Comparison of ENCODE assay signal across 8 cellular contexts in the genomic region with DNA sequence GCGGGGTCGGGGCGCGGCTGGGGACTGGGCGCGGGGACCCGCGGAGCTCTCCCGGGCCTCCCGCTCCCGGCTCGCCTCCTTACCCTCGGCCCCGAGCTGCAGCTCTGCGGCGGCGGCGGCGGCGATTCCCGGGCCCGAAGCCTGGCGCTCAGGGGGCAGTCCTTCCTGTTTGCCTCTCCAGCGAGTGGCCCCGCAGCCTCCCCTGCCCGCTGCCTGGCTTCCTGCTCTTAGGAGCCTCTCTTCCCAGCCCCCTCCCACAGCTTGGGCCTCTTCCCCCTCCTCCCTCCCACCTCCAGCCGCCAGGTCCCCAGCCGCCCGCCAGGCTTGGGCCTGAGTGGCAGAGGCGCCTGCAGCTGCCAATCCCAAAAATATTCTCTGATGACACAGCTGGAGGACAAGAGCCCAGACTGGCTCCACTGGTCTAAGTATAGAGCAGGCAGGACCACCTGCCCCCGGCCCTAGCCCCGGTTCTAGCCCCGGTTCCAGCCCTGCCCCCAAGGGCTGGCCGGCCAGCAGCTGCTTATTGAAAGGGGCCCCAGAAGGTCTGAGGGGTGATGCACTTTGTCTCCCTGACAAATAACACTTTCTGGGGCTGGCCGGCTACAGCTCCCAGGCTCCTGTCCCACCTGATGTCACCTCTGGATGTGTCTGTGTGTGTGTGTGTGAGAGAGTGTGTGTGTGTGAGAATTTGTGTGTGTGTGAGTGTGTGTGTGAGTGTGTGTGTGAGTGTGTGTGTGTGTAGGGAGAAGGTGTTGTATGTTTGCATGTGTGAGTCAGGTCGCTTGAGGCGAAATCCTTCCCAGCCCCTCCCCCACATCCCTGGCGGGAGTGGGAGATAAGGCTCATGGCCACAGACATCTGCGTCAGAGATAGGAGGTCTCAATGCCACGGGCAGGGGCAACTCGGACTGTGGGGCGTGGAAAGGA. TPM values are rescaled to one million over a fixed set of nuclear protein-coding genes. Genes with fewer than 3 reads are reported as not detected.
DNase-seq lines count a peak whose midpoint lies in the region; ATAC-seq and TF ChIP-seq lines count a peak whose summit lies in the region.

Gene OBSL1 (minus strand): TSS at position 229 of the 926 bp plus-strand sequence. CDS start 307 bp downstream, outside the sequence.

- H3K36me3 ChIP-seq in esophagus (ENCODE audit: control insufficient read depth in 2 of 2, insufficient read depth in 2 of 2, low read length in 1 of 2) = no peaks in the 10 kb centered on the region
- H3K36me3 ChIP-seq in tibial artery = peaks cover 0 to 16% (median 0%) of the 10 kb centered on the region in 3 donors

- ATAC-seq in HG02852 (IDR thresholded peaks at IDR 0.05; ENCODE audit: unreplicated experiment) = no peak

- H3K4me3 ChIP-seq in esophagus (ENCODE audit: low read depth in 1 of 2, low read length in 2 of 2) (peak within 1 kb of the TSS; percentile 50 to 65), tibial artery (peak within 1 kb of the TSS; percentile 62 to 70)

- H3K27me3 ChIP-seq in esophagus (ENCODE audit: control insufficient read depth in 1 of 2, insufficient read depth in 2 of 2, low read length in 2 of 2) (no peaks in the 10 kb centered on the region), tibial artery (peaks cover 0 to 14% of the 10 kb centered on the region in 2 donors)

- peak within 1 kb of the TSS; percentile 35 to 40 for H3K27ac ChIP-seq in esophagus (ENCODE audit: low read depth in 2 of 2, low read length in 1 of 2)
- peak within 1 kb of the TSS; percentile 86 to 87 for H3K27ac ChIP-seq in tibial artery

- DNase-seq in DMS153 (lab: John Stamatoyannopoulos, UW) = peak; percentile 77
- DNase-seq in NCI-H1048 (lab: John Stamatoyannopoulos, UW) = peak; percentile 41
- peak; percentile 75 for DNase-seq in SW480 (ENCODE audit: low spot score)
- DNase-seq in mesenteric fat pad (ENCODE audit: low spot score) = no peak
- peak; percentile 55 to 87 for DNase-seq in tibial artery
- DNase-seq in HPDE6-E6E7 (ENCODE audit: extremely low spot score) = no peak

- 8 to 13% methylated on average over 20 to 42 of the region's 42 CpGs for WGBS in esophagus, 2 donors

- TF ChIP-seq CTCF in tibial artery (IDR thresholded peaks at IDR 0.05) = no peak

- intact Hi-C loops in tibial artery (cut with DNase I; ENCODE audit: low total_unique reads) = no loop called here

- H3K9me3 ChIP-seq in esophagus (ENCODE audit: control insufficient read depth in 2 of 2, insufficient read depth in 1 of 2, low read depth in 1 of 2, low read length in 1 of 2) (no peaks in the 10 kb centered on the region), tibial artery (no peaks in the 10 kb centered on the region)

- H3K4me1 ChIP-seq in esophagus (ENCODE audit: control insufficient read depth in 2 of 2, insufficient read depth in 2 of 2, low read length in 1 of 2) (peaks cover 0 to 9% of the 10 kb centered on the region in 2 donors), tibial artery (peaks cover 0 to 22% (median 8%) of the 10 kb centered on the region in 4 donors)

RNA-seq across cellular contexts. Expression of gene OBSL1, which starts in this region (rescaled TPM):
- 10 to 100 TPM; 19.9 to 28.6 TPM for polyA plus RNA-seq in esophagus
- total RNA-seq in mesenteric fat pad = 61.5 TPM

Comparison
In these comparisons a context has a peak if more than half of its experiments do, and no peak if none do; other contexts are left out.
1. DNase-seq: peak in DMS153 (single experiment), NCI-H1048 (single experiment), SW480 (single experiment) and tibial artery (2 of 2); none in mesenteric fat pad (single experiment) and HPDE6-E6E7 (single experiment).